ENCODE assay signal across 23 cellular contexts in the genomic region with DNA sequence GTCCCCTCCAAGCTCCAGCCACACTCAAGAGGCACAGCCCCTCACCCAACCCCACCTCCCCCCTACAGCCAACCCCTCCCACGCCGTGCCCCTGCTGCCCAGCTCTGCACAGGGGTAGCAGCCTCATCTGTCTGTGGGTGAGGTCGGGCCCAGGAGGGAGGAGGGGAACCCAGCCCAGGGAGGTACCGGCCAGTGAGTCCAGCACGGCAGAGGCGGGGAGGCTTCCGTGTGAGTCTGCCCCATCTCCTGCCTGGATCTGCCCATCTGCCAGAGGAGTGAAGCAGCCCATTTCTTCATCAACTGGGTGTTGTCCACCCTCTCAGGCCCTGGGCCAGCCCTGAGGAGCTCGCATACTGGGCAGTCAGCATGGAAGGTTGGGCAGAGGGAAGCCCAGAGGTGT. TPM values are rescaled to one million over a fixed set of nuclear protein-coding genes. Genes with fewer than 3 reads are reported as not detected.
A peak's percentile ranks its signal among the peaks of the same experiment; 100 is the strongest.
DNase-seq lines count a peak whose midpoint lies in the region; ATAC-seq, FAIRE-seq and TF ChIP-seq lines count a peak whose summit lies in the region.
"Had no signal": no experiment of that assay in that cellular context is flagged by ENCODE, and none has a peak within 500 bp of the region (broad histone marks: within the 10 kb centered on the region; RNA-seq: fewer than 3 reads in every experiment).

No MANE protein-coding gene starts in this region.

- H3K4me3 ChIP-seq in endodermal cell (ENCODE audit: low read length) (no peak overlapping the region), neural progenitor cell (no peak overlapping the region), stomach smooth muscle (ENCODE audit: low read length in 2 of 2) (peak overlapping the region in 1 of 2 donors; percentile 8)
- H3K4me3 ChIP-seq: PC-9, SK-N-MC had no signal

- TF ChIP-seq CTCF in endodermal cell (conservative IDR thresholded peaks at IDR 0.05) = no peak
- TF ChIP-seq CTCF in neural progenitor cell (IDR thresholded peaks at IDR 0.05) = no peak

- H4K20me1 ChIP-seq in neural progenitor cell (ENCODE audit: low read depth) = peaks cover 77% of the 10 kb centered on the region

- H2AFZ ChIP-seq in neural progenitor cell (replicated peaks) = no peak overlapping the region
- H2AFZ ChIP-seq: PC-9 had no signal

- peak overlapping the region; percentile 91 for H3K27ac ChIP-seq in endodermal cell (ENCODE audit: low read depth, low read length)
- no peak overlapping the region for H3K27ac ChIP-seq in neural progenitor cell
- peak overlapping the region; percentile 62 for H3K27ac ChIP-seq in stomach smooth muscle (ENCODE audit: low read length)
- H3K27ac ChIP-seq: KMS-11, PC-9, SK-N-MC had no signal

- FAIRE-seq in RCC 7860 (lab: Jason Lieb, UNC) = no peak
- FAIRE-seq: D721Med, G401.6, HepG2 had no signal

- ATAC-seq in stimulated activated memory B cell treated with anti-CD40 and anti-IgM and Interleukin-4, amounts not matched to agents 10 μg/mL and 1 μg/mL and 100 μg/mL, for 72 hours = no peak
- no peak for ATAC-seq in activated T-helper 17 cell treated with anti-CD3 and anti-CD28 coated beads, Interleukin-2, amount 50 U/mL, for 72 hours (replicated peaks)
- ATAC-seq: HepG2 had no signal

- H3K4me1 Mint-ChIP-seq in endodermal cell (peaks cover 27% of the 10 kb centered on the region), neural progenitor cell (peaks cover 79% of the 10 kb centered on the region)
- H3K4me1 Mint-ChIP-seq in stimulated activated memory B cell treated with anti-CD40 and anti-IgM and Interleukin-4, amounts not matched to agents 10 μg/mL and 1 μg/mL and 100 μg/mL, for 72 hours = peaks cover 9% of the 10 kb centered on the region
- H3K4me1 Mint-ChIP-seq in activated naive CD8-positive, alpha-beta T cell treated with anti-CD3 and anti-CD28 coated beads for 36 hours = peaks cover 2% of the 10 kb centered on the region
- no peaks in the 10 kb centered on the region for H3K4me1 Mint-ChIP-seq in activated T-helper 17 cell treated with anti-CD3 and anti-CD28 coated beads, Interleukin-2, amount 50 U/mL, for 72 hours
- H3K4me1 Mint-ChIP-seq: CD4-positive, alpha-beta memory T cell had no signal

- H3K4me3 Mint-ChIP-seq in endodermal cell = no peak overlapping the region
- no peak overlapping the region for H3K4me3 Mint-ChIP-seq in neural progenitor cell
- no peak overlapping the region for H3K4me3 Mint-ChIP-seq in stimulated activated memory B cell treated with anti-CD40 and anti-IgM and Interleukin-4, amounts not matched to agents 10 μg/mL and 1 μg/mL and 100 μg/mL, for 72 hours
- no peak overlapping the region for H3K4me3 Mint-ChIP-seq in activated naive CD8-positive, alpha-beta T cell treated with anti-CD3 and anti-CD28 coated beads for 36 hours
- H3K4me3 Mint-ChIP-seq in activated T-helper 17 cell treated with anti-CD3 and anti-CD28 coated beads, Interleukin-2, amount 50 U/mL, for 72 hours = no peak overlapping the region
- H3K4me3 Mint-ChIP-seq: B cell; CD4-positive, alpha-beta memory T cell; HFFc6 had no signal

- H3K4me1 ChIP-seq in endodermal cell (ENCODE audit: control insufficient read depth, insufficient read depth, low read length) (peaks cover 9% of the 10 kb centered on the region), neural progenitor cell (peaks cover 71% of the 10 kb centered on the region), stomach smooth muscle (ENCODE audit: control insufficient read depth, insufficient read depth, low read length) (peaks cover 68% of the 10 kb centered on the region)

- H3K36me3 ChIP-seq in endodermal cell (ENCODE audit: control insufficient read depth, insufficient read depth, low read length) = no peaks in the 10 kb centered on the region
- H3K36me3 ChIP-seq in neural progenitor cell = no peaks in the 10 kb centered on the region
- no peaks in the 10 kb centered on the region for H3K36me3 ChIP-seq in stomach smooth muscle (ENCODE audit: control insufficient read depth in 2 of 2, insufficient read depth in 2 of 2, low read length in 2 of 2)

- DNase-seq in RCC 7860 (ENCODE audit: low spot score) (peak; percentile 37), endodermal cell (no peak), neural progenitor cell (ENCODE audit: low spot score) (no peak), H4 (ENCODE audit: low spot score) (no peak)
- no peak for DNase-seq in activated naive CD8-positive, alpha-beta T cell treated with anti-CD3 and anti-CD28 coated beads for 36 hours
- DNase-seq: DMS79 treated with DMSO at 0.1 percent for 48 hours, HFFc6, NCI-H1048, NCI-H1436 treated with DMSO at 0.1 percent for 48 hours, NCI-H2029 treated with DMSO at 0.1 percent for 48 hours, NCI-H510A, NCI-H774, PC-9 had no signal

- H3K9me3 Mint-ChIP-seq in endodermal cell (no peaks in the 10 kb centered on the region), neural progenitor cell (no peaks in the 10 kb centered on the region)
- no peaks in the 10 kb centered on the region for H3K9me3 Mint-ChIP-seq in stimulated activated memory B cell treated with anti-CD40 and anti-IgM and Interleukin-4, amounts not matched to agents 10 μg/mL and 1 μg/mL and 100 μg/mL, for 72 hours
- H3K9me3 Mint-ChIP-seq in activated naive CD8-positive, alpha-beta T cell treated with anti-CD3 and anti-CD28 coated beads for 36 hours = no peaks in the 10 kb centered on the region
- no peaks in the 10 kb centered on the region for H3K9me3 Mint-ChIP-seq in activated T-helper 17 cell treated with anti-CD3 and anti-CD28 coated beads, Interleukin-2, amount 50 U/mL, for 72 hours
- H3K9me3 Mint-ChIP-seq: HFFc6 had no signal

- WGBS in endodermal cell (ENCODE audit: insufficient coverage in 1 of 2, insufficient read length in 1 of 2), 2 experiments = 80 to 86% methylated on average over 2 to 8 of the region's 8 CpGs

- no peak overlapping the region for H3K27ac Mint-ChIP-seq in endodermal cell
- no peak overlapping the region for H3K27ac Mint-ChIP-seq in neural progenitor cell
- no peak overlapping the region for H3K27ac Mint-ChIP-seq in stimulated activated memory B cell treated with anti-CD40 and anti-IgM and Interleukin-4, amounts not matched to agents 10 μg/mL and 1 μg/mL and 100 μg/mL, for 72 hours
- H3K27ac Mint-ChIP-seq in activated naive CD8-positive, alpha-beta T cell treated with anti-CD3 and anti-CD28 coated beads for 36 hours = no peak overlapping the region
- no peak overlapping the region for H3K27ac Mint-ChIP-seq in activated T-helper 17 cell treated with anti-CD3 and anti-CD28 coated beads, Interleukin-2, amount 50 U/mL, for 72 hours
- H3K27ac Mint-ChIP-seq: B cell; CD4-positive, alpha-beta memory T cell; HFFc6 had no signal

- H3K27me3 ChIP-seq in endodermal cell (ENCODE audit: control insufficient read depth, insufficient read depth, low read length, poor library complexity, severe bottlenecking) (no peaks in the 10 kb centered on the region), neural progenitor cell (no peaks in the 10 kb centered on the region), stomach smooth muscle (ENCODE audit: control insufficient read depth in 1 of 2, insufficient read depth in 2 of 2, low read length in 2 of 2) (no peaks in the 10 kb centered on the region)

- H3K4me2 ChIP-seq in neural progenitor cell = peak overlapping the region; percentile 48
- H3K4me2 ChIP-seq: KMS-11, PC-9 had no signal

- H3K36me3 Mint-ChIP-seq in endodermal cell (ENCODE audit: low read depth) (no peaks in the 10 kb centered on the region), neural progenitor cell (no peaks in the 10 kb centered on the region)
- no peaks in the 10 kb centered on the region for H3K36me3 Mint-ChIP-seq in stimulated activated memory B cell treated with anti-CD40 and anti-IgM and Interleukin-4, amounts not matched to agents 10 μg/mL and 1 μg/mL and 100 μg/mL, for 72 hours
- H3K36me3 Mint-ChIP-seq in activated naive CD8-positive, alpha-beta T cell treated with anti-CD3 and anti-CD28 coated beads for 36 hours = no peaks in the 10 kb centered on the region
- no peaks in the 10 kb centered on the region for H3K36me3 Mint-ChIP-seq in activated T-helper 17 cell treated with anti-CD3 and anti-CD28 coated beads, Interleukin-2, amount 50 U/mL, for 72 hours (ENCODE audit: low read depth)
- H3K36me3 Mint-ChIP-seq: CD4-positive, alpha-beta memory T cell had no signal

- H3K27me3 Mint-ChIP-seq in endodermal cell (ENCODE audit: insufficient read depth) (no peaks in the 10 kb centered on the region), neural progenitor cell (ENCODE audit: insufficient read depth, low read depth) (peaks cover 8% of the 10 kb centered on the region)
- H3K27me3 Mint-ChIP-seq in stimulated activated memory B cell treated with anti-CD40 and anti-IgM and Interleukin-4, amounts not matched to agents 10 μg/mL and 1 μg/mL and 100 μg/mL, for 72 hours = peaks cover 34% of the 10 kb centered on the region
- no peaks in the 10 kb centered on the region for H3K27me3 Mint-ChIP-seq in activated naive CD8-positive, alpha-beta T cell treated with anti-CD3 and anti-CD28 coated beads for 36 hours
- no peaks in the 10 kb centered on the region for H3K27me3 Mint-ChIP-seq in activated T-helper 17 cell treated with anti-CD3 and anti-CD28 coated beads, Interleukin-2, amount 50 U/mL, for 72 hours
- H3K27me3 Mint-ChIP-seq: B cell; CD4-positive, alpha-beta memory T cell had no signal

- peaks cover 77% of the 10 kb centered on the region for H3K79me2 ChIP-seq in neural progenitor cell (ENCODE audit: low read depth)

- H3K9ac ChIP-seq in endodermal cell (ENCODE audit: extremely low read depth, low read length, poor library complexity, severe bottlenecking) (no peak overlapping the region), neural progenitor cell (no peak overlapping the region), stomach smooth muscle (ENCODE audit: low read length in 2 of 2) (no peak overlapping the region)
- H3K9ac ChIP-seq: KMS-11 had no signal

- H3K9me3 ChIP-seq in endodermal cell (ENCODE audit: control insufficient read depth, low read length) (no peaks in the 10 kb centered on the region), neural progenitor cell (ENCODE audit: low read depth) (no peaks in the 10 kb centered on the region), stomach smooth muscle (ENCODE audit: control insufficient read depth in 2 of 2, low read length in 2 of 2) (no peaks in the 10 kb centered on the region)

- peaks cover 34% of the 10 kb centered on the region for H3F3A ChIP-seq in neural progenitor cell (ENCODE audit: low read depth)

RNA-seq across cellular contexts. Expression of a gene that starts 54.2 kb away (rescaled TPM):
- 10 to 100 TPM; 71.5 to 77.1 TPM for total RNA-seq in endodermal cell
- 62.9 TPM for polyA plus RNA-seq in endodermal cell (2013, experiment 1 of 2)
- 60.4 TPM for polyA plus RNA-seq in endodermal cell (2013, experiment 2 of 2)
- 18.1 and 19.0 TPM in 2 replicates for total RNA-seq in neural progenitor cell (ENCODE audit: low replicate concordance)
- total RNA-seq in H4 (2014; rRNA removed; shearing (Covaris generic)) = 9.1 and 15.9 TPM in 2 replicates
- total RNA-seq in activated naive CD8-positive, alpha-beta T cell treated with anti-CD3 and anti-CD28 coated beads for 36 hours = 100 to 1,000 TPM; 103 to 108 TPM
- 10 to 100 TPM; 65.7 to 89.0 TPM for total RNA-seq in activated T-helper 17 cell treated with anti-CD3 and anti-CD28 coated beads, Interleukin-2, amount 50 U/mL, for 72 hours

RNA-seq across cellular contexts. Expression of a gene that starts 54.8 kb away (rescaled TPM):
- 10 to 100 TPM; 57.8 to 68.1 TPM for total RNA-seq in endodermal cell
- polyA plus RNA-seq in endodermal cell (2013, experiment 1 of 2) = 41.3 TPM
- polyA plus RNA-seq in endodermal cell (2013, experiment 2 of 2) = 38.5 TPM
- total RNA-seq in neural progenitor cell (ENCODE audit: low replicate concordance) = 54.7 and 68.0 TPM in 2 replicates
- 34.2 and 35.8 TPM in 2 replicates for total RNA-seq in H4 (2014; rRNA removed; shearing (Covaris generic))
- total RNA-seq in activated naive CD8-positive, alpha-beta T cell treated with anti-CD3 and anti-CD28 coated beads for 36 hours = 10 to 100 TPM; 52.6 to 54.5 TPM
- 10 to 100 TPM; 32.8 to 53.2 TPM for total RNA-seq in activated T-helper 17 cell treated with anti-CD3 and anti-CD28 coated beads, Interleukin-2, amount 50 U/mL, for 72 hours
